Comparison of ENCODE assay signal across 28 cellular contexts in the genomic region with DNA sequence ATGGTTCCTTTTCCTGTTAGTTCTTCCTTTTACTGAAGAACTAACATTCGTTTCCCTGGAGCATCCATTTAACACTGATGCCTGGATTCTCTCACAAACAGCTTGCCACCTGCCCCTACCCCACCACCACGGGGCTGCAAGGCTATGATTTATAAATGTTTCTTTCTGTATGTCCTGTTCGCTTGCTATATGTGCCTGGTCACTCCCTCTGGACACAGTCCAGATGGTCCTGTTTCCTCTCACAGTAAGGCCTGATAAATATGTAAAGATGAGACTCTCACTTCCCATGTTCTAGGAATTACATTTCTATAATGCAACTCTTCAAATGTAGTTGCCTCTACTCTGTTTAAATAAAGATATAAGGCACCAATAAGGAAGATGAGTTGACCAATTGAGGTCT.
"Had no signal": no experiment of that assay in that cellular context is flagged by ENCODE, and none has a peak within 500 bp of the region (broad histone marks: within the 10 kb centered on the region; RNA-seq: fewer than 3 reads in every experiment).

No MANE protein-coding gene starts in this region.

- H3K27ac ChIP-seq: adrenal gland, body of pancreas, cardiac muscle cell, right atrium auricular region, uterus had no signal

- H3K4me1 ChIP-seq: adrenal gland, body of pancreas, right atrium auricular region, uterus had no signal

- H3K4me3 ChIP-seq: adrenal gland, body of pancreas, cardiac muscle cell, right atrium auricular region, smooth muscle cell, uterus had no signal

- H3K36me3 Mint-ChIP-seq: activated naive CD8-positive, alpha-beta T cell treated with anti-CD3 and anti-CD28 coated beads for 36 hours; memory B cell; natural killer cell; stimulated activated memory B cell treated with anti-CD40 and anti-IgM and Interleukin-4, amounts not matched to agents 10 μg/mL and 1 μg/mL and 100 μg/mL, for 72 hours; type B pancreatic cell had no signal

- H3K9me3 ChIP-seq: adrenal gland, body of pancreas, right atrium auricular region, uterus had no signal

- H3K9me3 Mint-ChIP-seq: activated naive CD4-positive, alpha-beta T cell treated with anti-CD3 and anti-CD28 coated beads for 36 hours; activated naive CD8-positive, alpha-beta T cell treated with anti-CD3 and anti-CD28 coated beads for 36 hours; stimulated activated naive CD8-positive, alpha-beta T cell treated with anti-CD3 and anti-CD28 coated beads, Interleukin-15, amount 100 ng/mL, for 72 hours; T-helper 1 cell treated with Interleukin-12 subunit alpha and Interleukin-12 subunit beta and Interleukin-4 antibody, amounts not matched to agents 30 μg/mL and 1 μg/mL, for 36 hours; type B pancreatic cell had no signal

- H3K27me3 Mint-ChIP-seq: activated naive CD8-positive, alpha-beta T cell treated with anti-CD3 and anti-CD28 coated beads for 36 hours; type B pancreatic cell had no signal

- H3K4me2 ChIP-seq: smooth muscle cell had no signal

- FAIRE-seq: keratinocyte had no signal

- ATAC-seq: activated CD4-positive, alpha-beta T cell treated with anti-CD3 and anti-CD28 coated beads for 36 hours; body of pancreas; left cardiac atrium; natural killer cell; stimulated activated memory B cell treated with anti-CD40 and anti-IgM and Interleukin-4, amounts not matched to agents 10 μg/mL and 1 μg/mL and 100 μg/mL, for 72 hours; stimulated activated naive CD8-positive, alpha-beta T cell treated with anti-CD3 and anti-CD28 coated beads, Interleukin-15, amount 100 ng/mL, for 72 hours had no signal

- H3K4me1 Mint-ChIP-seq: activated CD4-positive, alpha-beta T cell treated with anti-CD3 and anti-CD28 coated beads for 36 hours; activated naive CD8-positive, alpha-beta T cell treated with anti-CD3 and anti-CD28 coated beads for 36 hours; memory B cell; stimulated activated memory B cell treated with anti-CD40 and anti-IgM and Interleukin-4, amounts not matched to agents 10 μg/mL and 1 μg/mL and 100 μg/mL, for 72 hours; stimulated activated naive CD8-positive, alpha-beta T cell treated with anti-CD3 and anti-CD28 coated beads, Interleukin-15, amount 100 ng/mL, for 72 hours had no signal

- H3K36me3 ChIP-seq: adrenal gland, cardiac muscle cell, right atrium auricular region, uterus had no signal

- H3K4me3 Mint-ChIP-seq: activated CD4-positive, alpha-beta T cell treated with anti-CD3 and anti-CD28 coated beads for 36 hours; activated naive CD4-positive, alpha-beta T cell treated with anti-CD3 and anti-CD28 coated beads for 36 hours; activated naive CD8-positive, alpha-beta T cell treated with anti-CD3 and anti-CD28 coated beads for 36 hours; memory B cell; natural killer cell; stimulated activated memory B cell treated with anti-CD40 and anti-IgM and Interleukin-4, amounts not matched to agents 10 μg/mL and 1 μg/mL and 100 μg/mL, for 72 hours; stimulated activated naive CD8-positive, alpha-beta T cell treated with anti-CD3 and anti-CD28 coated beads, Interleukin-15, amount 100 ng/mL, for 72 hours; T-helper 1 cell treated with Interleukin-12 subunit alpha and Interleukin-12 subunit beta and Interleukin-4 antibody, amounts not matched to agents 30 μg/mL and 1 μg/mL, for 36 hours; type B pancreatic cell had no signal

- H3K27me3 ChIP-seq: adrenal gland, body of pancreas, right atrium auricular region, uterus had no signal

- DNase-seq: activated CD4-positive, alpha-beta T cell treated with anti-CD3 and anti-CD28 coated beads for 36 hours; activated CD4-positive, CD25-positive, alpha-beta regulatory T cell; activated effector memory CD4-positive, alpha-beta T cell treated with anti-CD3 and anti-CD28 coated beads, Interleukin-2, amount 50 U/mL, for 16 hours; activated naive CD4-positive, alpha-beta T cell treated with anti-CD3 and anti-CD28 coated beads for 36 hours; activated naive CD8-positive, alpha-beta T cell treated with anti-CD3 and anti-CD28 coated beads for 36 hours; activated T-cell treated with anti-CD3 and anti-CD28 coated beads for 4 hours; adrenal gland; aorta; body of pancreas; cerebellar nuclear complex; cortex of kidney; left cardiac atrium; natural killer cell; stimulated activated CD4-positive, alpha-beta T cell treated with anti-CD3 and anti-CD28 coated beads, Interleukin-1b, Interleukin-23, amount 100 ng/mL, for 48 hours; stimulated activated CD4-positive, alpha-beta T cell treated with anti-CD3 and anti-CD28 coated beads, Interleukin-4, amount 100 ng/mL, for 4 hours; stimulated activated CD8-positive, alpha-beta memory T cell treated with anti-CD3 and anti-CD28 coated beads, Interleukin-4, amount 100 ng/mL, for 48 hours; stimulated activated naive CD8-positive, alpha-beta T cell treated with anti-CD3 and anti-CD28 coated beads, Interleukin-15, amount 100 ng/mL, for 72 hours; substantia nigra; T1000; uterus had no signal

- H3K27ac Mint-ChIP-seq: activated CD4-positive, alpha-beta T cell treated with anti-CD3 and anti-CD28 coated beads for 36 hours; activated naive CD4-positive, alpha-beta T cell treated with anti-CD3 and anti-CD28 coated beads for 36 hours; activated naive CD8-positive, alpha-beta T cell treated with anti-CD3 and anti-CD28 coated beads for 36 hours; memory B cell; natural killer cell; stimulated activated memory B cell treated with anti-CD40 and anti-IgM and Interleukin-4, amounts not matched to agents 10 μg/mL and 1 μg/mL and 100 μg/mL, for 72 hours; stimulated activated naive CD8-positive, alpha-beta T cell treated with anti-CD3 and anti-CD28 coated beads, Interleukin-15, amount 100 ng/mL, for 72 hours; T-helper 1 cell treated with Interleukin-12 subunit alpha and Interleukin-12 subunit beta and Interleukin-4 antibody, amounts not matched to agents 30 μg/mL and 1 μg/mL, for 36 hours; type B pancreatic cell had no signal
